ENCODE assay signal across 29 cellular contexts in the genomic region with DNA sequence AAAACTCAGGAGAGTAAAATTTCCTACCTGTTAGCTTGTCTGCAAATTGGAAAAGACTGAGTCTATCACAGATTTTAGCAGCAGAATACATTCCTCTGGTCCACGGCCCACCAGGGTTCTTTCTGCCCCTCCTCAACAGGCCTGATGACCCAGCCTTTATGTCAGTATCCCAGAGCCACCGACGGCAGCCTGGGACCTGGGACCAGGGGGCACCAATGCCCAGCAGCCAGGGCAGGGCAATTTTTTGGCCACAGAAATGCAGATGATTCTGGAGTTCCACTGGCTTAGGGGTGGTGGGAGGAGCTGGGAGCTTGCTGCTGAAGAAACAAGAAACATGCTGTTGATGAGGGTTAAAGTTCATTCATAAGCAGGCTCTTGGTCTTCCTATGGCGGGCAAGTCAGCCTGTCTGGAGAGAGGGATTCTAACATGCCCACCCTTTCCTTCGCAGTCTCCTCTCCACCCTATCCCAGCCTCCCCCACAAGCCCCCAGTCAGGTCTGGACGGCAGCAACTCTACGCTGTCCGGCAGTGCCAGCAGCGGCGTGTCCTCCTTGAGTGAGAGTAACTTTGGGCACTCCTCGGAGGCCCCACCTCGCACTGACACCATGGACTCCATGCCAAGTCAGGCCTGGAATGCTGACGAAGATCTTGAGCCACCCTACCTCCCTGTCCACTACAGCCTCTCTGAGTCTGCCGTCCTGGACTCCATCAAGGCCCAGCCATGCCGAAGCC.
"Had no signal": no experiment of that assay in that cellular context is flagged by ENCODE, and none has a peak within 500 bp of the region (broad histone marks: within the 10 kb centered on the region; RNA-seq: fewer than 3 reads in every experiment).

No MANE protein-coding gene starts in this region.

- H3K27me3 Mint-ChIP-seq: activated CD4-positive, alpha-beta memory T cell treated with anti-CD3 and anti-CD28 coated beads for 36 hours; activated naive CD4-positive, alpha-beta T cell treated with anti-CD3 and anti-CD28 coated beads, Interleukin-2, amount 50 U/mL, for 24 hours; activated T-helper 17 cell treated with anti-CD3 and anti-CD28 coated beads, Interleukin-2, amount 50 U/mL, for 72 hours; stimulated activated naive CD8-positive, alpha-beta T cell treated with anti-CD3 and anti-CD28 coated beads, Interleukin-15, Interleukin-2, amounts not matched to agents 100 ng/mL and 50 ng/mL, for 24 hours; type B pancreatic cell had no signal

- H3K4me3 Mint-ChIP-seq: activated CD4-positive, alpha-beta memory T cell treated with anti-CD3 and anti-CD28 coated beads for 36 hours; activated naive CD4-positive, alpha-beta T cell treated with anti-CD3 and anti-CD28 coated beads, Interleukin-2, amount 50 U/mL, for 24 hours; activated T-cell treated with anti-CD3 and anti-CD28 coated beads, Interleukin-2, amount 50 U/mL, for 4 hours; activated T-helper 17 cell treated with anti-CD3 and anti-CD28 coated beads, Interleukin-2, amount 50 U/mL, for 72 hours; stimulated activated effector memory CD8-positive, alpha-beta T cell treated with anti-CD3 and anti-CD28 coated beads, Interleukin-12 subunit alpha, Interleukin-12 subunit beta, amount 100 ng/mL, for 72 hours; stimulated activated naive CD8-positive, alpha-beta T cell treated with anti-CD3 and anti-CD28 coated beads, Interleukin-15, Interleukin-2, amounts not matched to agents 100 ng/mL and 50 ng/mL, for 24 hours; type B pancreatic cell had no signal

- H3K36me3 ChIP-seq: adrenal gland, colonic mucosa, esophagus squamous epithelium, heart right ventricle, left lung, ovary, prostate gland, uterus had no signal

- H3K36me3 Mint-ChIP-seq: naive B cell had no signal

- H3K9me3 Mint-ChIP-seq: activated CD4-positive, alpha-beta memory T cell treated with anti-CD3 and anti-CD28 coated beads for 36 hours; activated naive CD4-positive, alpha-beta T cell treated with anti-CD3 and anti-CD28 coated beads, Interleukin-2, amount 50 U/mL, for 24 hours; activated T-cell treated with anti-CD3 and anti-CD28 coated beads, Interleukin-2, amount 50 U/mL, for 4 hours; activated T-helper 17 cell treated with anti-CD3 and anti-CD28 coated beads, Interleukin-2, amount 50 U/mL, for 72 hours; naive B cell; stimulated activated effector memory CD8-positive, alpha-beta T cell treated with anti-CD3 and anti-CD28 coated beads, Interleukin-12 subunit alpha, Interleukin-12 subunit beta, amount 100 ng/mL, for 72 hours; stimulated activated naive CD8-positive, alpha-beta T cell treated with anti-CD3 and anti-CD28 coated beads, Interleukin-15, Interleukin-2, amounts not matched to agents 100 ng/mL and 50 ng/mL, for 24 hours; type B pancreatic cell had no signal

- H3K27ac Mint-ChIP-seq: activated CD4-positive, alpha-beta memory T cell treated with anti-CD3 and anti-CD28 coated beads for 36 hours; activated naive CD4-positive, alpha-beta T cell treated with anti-CD3 and anti-CD28 coated beads, Interleukin-2, amount 50 U/mL, for 24 hours; activated T-helper 17 cell treated with anti-CD3 and anti-CD28 coated beads, Interleukin-2, amount 50 U/mL, for 72 hours; stimulated activated effector memory CD8-positive, alpha-beta T cell treated with anti-CD3 and anti-CD28 coated beads, Interleukin-12 subunit alpha, Interleukin-12 subunit beta, amount 100 ng/mL, for 72 hours; type B pancreatic cell had no signal

- H3K4me3 ChIP-seq: adrenal gland, body of pancreas, colonic mucosa, esophagus squamous epithelium, heart right ventricle, left lung, ovary, prostate gland, skin epidermis, uterus had no signal

- H3K27ac ChIP-seq: adrenal gland, body of pancreas, colonic mucosa, epithelial cell of prostate, esophagus squamous epithelium, heart right ventricle, left lung, ovary, prostate gland, skin epidermis, uterus had no signal

- H3K9me3 ChIP-seq: adrenal gland, body of pancreas, colonic mucosa, esophagus squamous epithelium, heart right ventricle, left lung, ovary, prostate gland, uterus had no signal

- H3K27me3 ChIP-seq: adrenal gland, body of pancreas, colonic mucosa, esophagus squamous epithelium, heart right ventricle, left lung, ovary, uterus had no signal

- ATAC-seq: activated T-cell treated with anti-CD3 and anti-CD28 coated beads, Interleukin-2, amount 50 U/mL, for 4 hours; activated T-helper 17 cell treated with anti-CD3 and anti-CD28 coated beads, Interleukin-2, amount 50 U/mL, for 72 hours; body of pancreas; heart right ventricle; left lung; sciatic nerve; stimulated activated effector memory CD8-positive, alpha-beta T cell treated with anti-CD3 and anti-CD28 coated beads, Interleukin-12 subunit alpha, Interleukin-12 subunit beta, amount 100 ng/mL, for 72 hours had no signal

- H3K4me1 Mint-ChIP-seq: activated T-helper 17 cell treated with anti-CD3 and anti-CD28 coated beads, Interleukin-2, amount 50 U/mL, for 72 hours had no signal

- DNase-seq: activated CD4-positive, alpha-beta memory T cell treated with anti-CD3 and anti-CD28 coated beads for 36 hours; activated CD4-positive, alpha-beta T cell treated with anti-CD3 and anti-CD28 coated beads for 48 hours; activated CD8-positive, alpha-beta memory T cell treated with anti-CD3 and anti-CD28 coated beads, Interleukin-2, amount 50 U/mL, for 4 hours; activated gamma-delta T cell treated with Interleukin-2 at 50 U/mL for 16 hours; activated T-cell treated with anti-CD3 and anti-CD28 coated beads, Interleukin-2, amount 50 U/mL, for 4 hours; body of pancreas; cerebellar nuclear complex; colonic mucosa; effector CD8-positive, alpha-beta T cell; esophagus squamous epithelium; foreskin melanocyte; heart right ventricle; naive B cell; ovary; retina; stimulated activated CD4-positive, alpha-beta T cell treated with anti-CD3 and anti-CD28 coated beads, Interleukin-12 subunit alpha, Interleukin-12 subunit beta, amount 100 ng/mL, for 4 hours; stimulated activated CD4-positive, alpha-beta T cell treated with anti-CD3 and anti-CD28 coated beads, Interleukin-4, amount 100 ng/mL, for 24 hours; uterus had no signal
